In genomic region chr1:8373547-8374270, GRCh38 we compare ENCODE assay signal across 1 cellular context.
TF ChIP-seq lines count a peak whose summit lies in the region.

No MANE protein-coding gene starts in this region.

TF ChIP-seq in H1, 55 proteins besides CTCF, POLR2A, EP300 and RAD21:
- TF ChIP-seq CHD7 (IDR thresholded peaks at IDR 0.05; ENCODE audit: insufficient replicate concordance, low read length) (no peak), CREB1 (IDR thresholded peaks at IDR 0.05) (no peak), SP1 (IDR thresholded peaks at IDR 0.05; ENCODE audit: low read depth, low read length) (no peak), RBBP5 (IDR thresholded peaks at IDR 0.05; ENCODE audit: borderline replicate concordance, low read depth, low read length) (no peak), POLR2AphosphoS5 (IDR thresholded peaks at IDR 0.05; ENCODE audit: low read depth, low read length) (no peak), SUZ12 (IDR thresholded peaks at IDR 0.05; ENCODE audit: low read length) (no peak), RFX5 (IDR thresholded peaks at IDR 0.05; ENCODE audit: borderline replicate concordance, low read depth, low read length) (no peak), JUN (IDR thresholded peaks at IDR 0.05; ENCODE audit: low read depth, low read length) (no peak), HDAC6 (IDR thresholded peaks at IDR 0.05; ENCODE audit: low read depth, low read length) (no peak), EZH2 (IDR thresholded peaks at IDR 0.05; ENCODE audit: low read depth, low read length, severe bottlenecking) (no peak), KDM1A (IDR thresholded peaks at IDR 0.05; ENCODE audit: borderline replicate concordance, low read length) (no peak), TAF1 (IDR thresholded peaks at IDR 0.05; ENCODE audit: low read depth, low read length) (no peak), SIRT6 (IDR thresholded peaks at IDR 0.05; ENCODE audit: low read length) (no peak)
- TF ChIP-seq, protein P1, sequence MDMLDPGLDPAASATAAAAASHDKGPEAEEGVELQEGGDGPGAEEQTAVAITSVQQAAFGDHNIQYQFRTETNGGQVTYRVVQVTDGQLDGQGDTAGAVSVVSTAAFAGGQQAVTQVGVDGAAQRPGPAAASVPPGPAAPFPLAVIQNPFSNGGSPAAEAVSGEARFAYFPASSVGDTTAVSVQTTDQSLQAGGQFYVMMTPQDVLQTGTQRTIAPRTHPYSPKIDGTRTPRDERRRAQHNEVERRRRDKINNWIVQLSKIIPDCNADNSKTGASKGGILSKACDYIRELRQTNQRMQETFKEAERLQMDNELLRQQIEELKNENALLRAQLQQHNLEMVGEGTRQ (IDR thresholded peaks at IDR 0.05; ENCODE audit: low read length) = no peak
- TF ChIP-seq, protein P2, sequence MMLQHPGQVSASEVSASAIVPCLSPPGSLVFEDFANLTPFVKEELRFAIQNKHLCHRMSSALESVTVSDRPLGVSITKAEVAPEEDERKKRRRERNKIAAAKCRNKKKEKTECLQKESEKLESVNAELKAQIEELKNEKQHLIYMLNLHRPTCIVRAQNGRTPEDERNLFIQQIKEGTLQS (IDR thresholded peaks at IDR 0.05; ENCODE audit: insufficient read depth, low read depth, low read length) = no peak
TF ChIP-seq in H1: peak in this region for 0.
